ENCODE assay signal across 9 cellular contexts in the genomic region with DNA sequence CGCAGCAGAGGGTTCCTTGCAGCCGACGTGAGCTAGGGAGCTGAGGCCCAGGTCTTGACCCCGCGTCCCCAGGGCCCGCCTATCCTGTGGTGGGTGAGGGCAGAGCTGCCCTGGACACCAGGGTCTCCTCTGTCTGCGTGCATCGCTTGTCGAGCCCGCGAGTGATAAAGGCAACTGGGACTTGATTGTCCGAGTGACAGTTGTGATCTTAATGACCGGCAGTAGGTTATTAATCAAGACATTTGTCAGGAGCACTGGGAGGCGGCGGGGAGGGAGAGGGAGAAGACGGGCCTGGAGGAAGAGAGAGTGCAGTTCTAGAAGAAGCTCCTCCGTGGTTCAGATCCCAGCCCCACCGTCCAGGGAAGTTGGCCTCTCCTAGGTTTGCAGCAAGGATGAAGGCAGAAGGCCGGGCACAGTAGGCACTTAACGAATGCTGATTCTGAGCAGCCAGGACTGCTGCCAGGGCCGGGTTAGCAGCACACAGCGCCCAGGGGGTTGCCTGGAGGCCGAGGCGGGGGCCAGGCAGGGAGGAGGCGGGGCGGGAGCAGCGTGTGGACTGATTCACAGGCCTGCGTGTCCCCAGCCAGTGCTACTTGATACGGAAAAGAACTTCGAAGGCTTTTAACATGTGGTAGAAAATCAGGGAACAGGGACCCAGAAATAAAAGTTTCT. TPM values are rescaled to one million over a fixed set of nuclear protein-coding genes. Genes with fewer than 3 reads are reported as not detected.
DNase-seq lines count a peak whose midpoint lies in the region; ATAC-seq, FAIRE-seq and TF ChIP-seq lines count a peak whose summit lies in the region.
"Had no signal": no experiment of that assay in that cellular context is flagged by ENCODE, and none has a peak within 500 bp of the region (broad histone marks: within the 10 kb centered on the region; RNA-seq: fewer than 3 reads in every experiment).

No MANE protein-coding gene starts in this region.

- no peaks in the 10 kb centered on the region for H3K9me3 ChIP-seq in GM23248 (ENCODE audit: low read depth)
- H3K9me3 ChIP-seq in adipocyte (ENCODE audit: control insufficient read depth, low read length) = no peaks in the 10 kb centered on the region
- H3K9me3 ChIP-seq in kidney (ENCODE audit: control insufficient read depth in 1 of 2, low read length in 2 of 2) = no peaks in the 10 kb centered on the region

- intact Hi-C loops in kidney (cut with DNase I) = no loop called here

- H3K4me1 ChIP-seq in GM23248 (ENCODE audit: insufficient read depth) (no peaks in the 10 kb centered on the region), adipocyte (ENCODE audit: control insufficient read depth, insufficient read depth, low read length) (peaks cover 22% of the 10 kb centered on the region), kidney (ENCODE audit: control insufficient read depth in 1 of 2, insufficient read depth in 1 of 2, low read depth in 1 of 2, low read length in 2 of 2) (peaks cover 8% of the 10 kb centered on the region in 2 donors)

- H3K4me1 Mint-ChIP-seq in stimulated activated effector memory CD8-positive, alpha-beta T cell treated with anti-CD3 and anti-CD28 coated beads, Interleukin-12 subunit alpha, Interleukin-12 subunit beta, amount 100 ng/mL, for 72 hours = peaks cover 49% of the 10 kb centered on the region

- H4K20me1 ChIP-seq in GM23248 (ENCODE audit: insufficient read depth) = peaks cover 15% of the 10 kb centered on the region; the same call in 1 of the 2 replicates

- no peak overlapping the region for H3K4me3 Mint-ChIP-seq in stimulated activated effector memory CD8-positive, alpha-beta T cell treated with anti-CD3 and anti-CD28 coated beads, Interleukin-12 subunit alpha, Interleukin-12 subunit beta, amount 100 ng/mL, for 72 hours

- no peaks in the 10 kb centered on the region for H3K27me3 ChIP-seq in GM23248 (replicated peaks; ENCODE audit: insufficient read depth)
- no peaks in the 10 kb centered on the region for H3K27me3 ChIP-seq in adipocyte (replicated peaks; ENCODE audit: control insufficient read depth, insufficient read depth, low read length)

- H2AFZ ChIP-seq in GM23248 = no peak overlapping the region

- H3K9me3 Mint-ChIP-seq in stimulated activated effector memory CD8-positive, alpha-beta T cell treated with anti-CD3 and anti-CD28 coated beads, Interleukin-12 subunit alpha, Interleukin-12 subunit beta, amount 100 ng/mL, for 72 hours = no peaks in the 10 kb centered on the region
- H3K9me3 Mint-ChIP-seq: naive B cell had no signal

- no peaks in the 10 kb centered on the region for H3K36me3 ChIP-seq in GM23248 (ENCODE audit: low read depth)
- H3K36me3 ChIP-seq in adipocyte (ENCODE audit: control insufficient read depth, insufficient read depth, low read length, severe bottlenecking) = peaks cover 2% of the 10 kb centered on the region
- no peaks in the 10 kb centered on the region for H3K36me3 ChIP-seq in kidney (ENCODE audit: control insufficient read depth in 1 of 2, insufficient read depth in 2 of 2, low read length in 2 of 2)

- H3K4me3 ChIP-seq in GM23248 (no peak overlapping the region), adipocyte (ENCODE audit: low read length) (no peak overlapping the region), kidney (ENCODE audit: low read length in 2 of 2) (no peak overlapping the region)

- H3K9ac ChIP-seq in GM23248 = no peak overlapping the region
- H3K9ac ChIP-seq in adipocyte (ENCODE audit: low read length) = peak overlapping the region; percentile 39
- no peak overlapping the region for H3K9ac ChIP-seq in kidney (ENCODE audit: low read length in 2 of 2)

- H3K27ac ChIP-seq in GM23248 = no peak overlapping the region
- H3K27ac ChIP-seq in kidney (ENCODE audit: low read depth in 2 of 2, low read length in 2 of 2) = peak overlapping the region in 1 of 2 donors; percentile 74

- no peak for TF ChIP-seq CTCF in kidney (IDR thresholded peaks at IDR 0.05; ENCODE audit: borderline replicate concordance, extremely low read depth, insufficient read depth)

- DNase-seq in GM23248 (peak; percentile 54), adipocyte (ENCODE audit: low read depth) (no peak), kidney (peak; percentile 54), MV-4-11 (lab: John Stamatoyannopoulos, UW) (no peak), NCI-H2171 treated with DMSO at 0.1 percent for 48 hours (lab: John Stamatoyannopoulos, UW) (no peak)
- DNase-seq in stimulated activated effector memory CD8-positive, alpha-beta T cell treated with anti-CD3 and anti-CD28 coated beads, Interleukin-12 subunit alpha, Interleukin-12 subunit beta, amount 100 ng/mL, for 72 hours (ENCODE audit: low spot score in 2 of 2) = no peak
- DNase-seq: naive B cell, NCI-H2227 treated with DMSO at 0.1 percent for 48 hours had no signal

- no peak for FAIRE-seq in kidney (lab: Jason Lieb, UNC)

- peaks cover 5% of the 10 kb centered on the region for H3K36me3 Mint-ChIP-seq in stimulated activated effector memory CD8-positive, alpha-beta T cell treated with anti-CD3 and anti-CD28 coated beads, Interleukin-12 subunit alpha, Interleukin-12 subunit beta, amount 100 ng/mL, for 72 hours

- H3K79me2 ChIP-seq in GM23248 (ENCODE audit: insufficient read depth) = peaks cover 95% of the 10 kb centered on the region

- no peak for ATAC-seq in stimulated activated effector memory CD8-positive, alpha-beta T cell treated with anti-CD3 and anti-CD28 coated beads, Interleukin-12 subunit alpha, Interleukin-12 subunit beta, amount 100 ng/mL, for 72 hours
- ATAC-seq in HG03460 (IDR thresholded peaks at IDR 0.05; ENCODE audit: unreplicated experiment) = no peak

- in situ Hi-C loops in GM23248 (cut with MboI) = no loop called here

- H3K4me2 ChIP-seq in GM23248 (ENCODE audit: unreplicated experiment) = no peak overlapping the region

- no peaks in the 10 kb centered on the region for H3F3A ChIP-seq in GM23248 (ENCODE audit: insufficient read depth)

- 66 to 78% methylated on average over 25 to 30 of the region's 30 CpGs for WGBS in GM23248 (ENCODE audit: low coverage in 1 of 2, low lambda C conversion rate in 2 of 2, missing lambda C conversion rate in 2 of 2), 2 experiments

- H3K27ac Mint-ChIP-seq in stimulated activated effector memory CD8-positive, alpha-beta T cell treated with anti-CD3 and anti-CD28 coated beads, Interleukin-12 subunit alpha, Interleukin-12 subunit beta, amount 100 ng/mL, for 72 hours = peak overlapping the region; percentile 83

- H3K9me2 ChIP-seq in GM23248 (ENCODE audit: insufficient read depth) = no peaks in the 10 kb centered on the region

RNA-seq across cellular contexts. Expression of a gene that starts 11.3 kb away (rescaled TPM):
- total RNA-seq in GM23248 (2014; rRNA removed; shearing (Covaris generic)) = 35.1 and 46.3 TPM in 2 replicates
- 10.6 and 11.6 TPM in 2 replicates for polyA plus RNA-seq in GM23248 (2016; fragmentation: Nextera tagmentation; extraction: Ambion mirVana)
- total RNA-seq in kidney = 92.8 TPM
- polyA plus RNA-seq in kidney (ENCODE audit: insufficient read depth, low read depth, low replicate concordance) = 9.5 TPM

Comparison
In these comparisons a context has a peak if more than half of its experiments do, and no peak if none do; other contexts are left out.
1. DNase-seq: peak in GM23248 (single experiment) and kidney (single experiment); none in adipocyte (single experiment), stimulated activated effector memory CD8-positive, alpha-beta T cell treated with anti-CD3 and anti-CD28 coated beads, Interleukin-12 subunit alpha, Interleukin-12 subunit beta, amount 100 ng/mL, for 72 hours (0 of 2), MV-4-11 (single experiment) and NCI-H2171 treated with DMSO at 0.1 percent for 48 hours (single experiment).